ENCODE assay signal across 28 cellular contexts in genomic region chr16:77991701-77992100, GRCh38. TPM values are rescaled to one million over a fixed set of nuclear protein-coding genes. Genes with fewer than 3 reads are reported as not detected.
DNase-seq lines count a peak whose midpoint lies in the region; ATAC-seq and TF ChIP-seq lines count a peak whose summit lies in the region.
"Had no signal": no experiment of that assay in that cellular context is flagged by ENCODE, and none has a peak within 500 bp of the region (broad histone marks: within the 10 kb centered on the region; RNA-seq: fewer than 3 reads in every experiment).

No MANE protein-coding gene starts in this region.

- TF ChIP-seq CTCF in GM23338 (conservative IDR thresholded peaks at IDR 0.05; ENCODE audit: low read depth in 2 of 2) (no peak), WERI-Rb-1 (IDR thresholded peaks at IDR 0.05; ENCODE audit: low read depth, low read length) (no peak)

- H3K36me3 Mint-ChIP-seq in GM23338 (ENCODE audit: low read depth): peaks cover 58% of the 10 kb centered on the region

- peak overlapping the region; percentile 76 for H3K27ac ChIP-seq in GM23338 (ENCODE audit: low read depth)
- peak overlapping the region; percentile 99 for H3K27ac ChIP-seq in HUES6 (ENCODE audit: low read depth, low read length)
- peak overlapping the region; percentile 37 for H3K27ac ChIP-seq in WERI-Rb-1
- H3K27ac ChIP-seq: prostate gland, thyroid gland had no signal

- H3K9ac ChIP-seq in HUES6 (ENCODE audit: low read length): peak overlapping the region; percentile 86

- H3K27me3 ChIP-seq in GM23338 (ENCODE audit: insufficient read depth) (no peaks in the 10 kb centered on the region), HUES6 (ENCODE audit: control insufficient read depth, insufficient read depth, low read length) (no peaks in the 10 kb centered on the region), WERI-Rb-1 (ENCODE audit: insufficient read depth, low read depth, severe bottlenecking) (no peaks in the 10 kb centered on the region)
- H3K27me3 ChIP-seq: thyroid gland had no signal

- H3K36me3 ChIP-seq in GM23338 (ENCODE audit: insufficient read depth) (no peaks in the 10 kb centered on the region; the same call in 1 of the 2 replicates), HUES6 (ENCODE audit: control insufficient read depth, insufficient read depth, low read length) (no peaks in the 10 kb centered on the region), WERI-Rb-1 (no peaks in the 10 kb centered on the region)
- H3K36me3 ChIP-seq: prostate gland, thyroid gland had no signal

- H3K4me1 Mint-ChIP-seq in GM23338: peaks cover 30% of the 10 kb centered on the region

- no peak for DNase-seq in GM23338 (ENCODE audit: low spot score)
- peak; percentile 20 for DNase-seq in WERI-Rb-1
- DNase-seq in islet precursor cell: peak; percentile 75
- no peak for DNase-seq in anterior cingulate cortex (lab: John Stamatoyannopoulos, UW)
- no peak for DNase-seq in NCI-H1436 (lab: John Stamatoyannopoulos, UW)
- DNase-seq: activated CD8-positive, alpha-beta memory T cell treated with anti-CD3 and anti-CD28 coated beads for 24 hours; activated naive CD4-positive, alpha-beta T cell; activated T-cell treated with anti-CD3 and anti-CD28 coated beads, Interleukin-2, amount 50 U/mL, for 24 hours; amygdala; CD4-positive, alpha-beta T cell; central memory CD4-positive, alpha-beta T cell; dermis blood vessel endothelial cell; head of caudate nucleus; left ventricle myocardium superior; NCI-H1092; SIG-M5; stimulated activated CD4-positive, alpha-beta T cell treated with anti-CD3 and anti-CD28 coated beads, Interleukin-2, amount 100 ng/mL, for 48 hours; stimulated activated naive CD4-positive, alpha-beta T cell; thyroid gland had no signal

- no peak overlapping the region for H3K4me3 ChIP-seq in GM23338
- H3K4me3 ChIP-seq in HUES6 (ENCODE audit: low read depth, low read length): peak overlapping the region; percentile 13; the same call in 1 of the 2 replicates
- H3K4me3 ChIP-seq in WERI-Rb-1 (ENCODE audit: low read depth, low read length): no peak overlapping the region
- H3K4me3 ChIP-seq: prostate gland, thyroid gland had no signal

- H3K4me2 ChIP-seq in GM23338: no peak overlapping the region

- no peak for ATAC-seq in GM23338
- no peak for ATAC-seq in HG03520 (IDR thresholded peaks at IDR 0.05; ENCODE audit: unreplicated experiment)
- ATAC-seq: left ventricle myocardium superior, Panc1 had no signal

- no peaks in the 10 kb centered on the region for H3F3A ChIP-seq in GM23338 (replicated peaks; ENCODE audit: low read depth)

- no peak overlapping the region; the same call in 2 of the 3 replicates for H3K4me3 Mint-ChIP-seq in GM23338
- H3K4me3 Mint-ChIP-seq: activated T-cell treated with anti-CD3 and anti-CD28 coated beads, Interleukin-2, amount 50 U/mL, for 24 hours; CD4-positive, alpha-beta T cell had no signal

- no peaks in the 10 kb centered on the region for H3K79me2 ChIP-seq in GM23338 (replicated peaks; ENCODE audit: insufficient read depth)

- peaks cover under 1% of the 10 kb centered on the region; the same call in 1 of the 2 replicates for H3K9me2 ChIP-seq in GM23338 (ENCODE audit: insufficient read depth)

- H4K20me1 ChIP-seq in GM23338 (replicated peaks; ENCODE audit: insufficient read depth): no peaks in the 10 kb centered on the region

- peaks cover 65% of the 10 kb centered on the region for H3K9me3 Mint-ChIP-seq in GM23338

- peak overlapping the region; percentile 10; the same call in 1 of the 2 replicates for H3K27ac Mint-ChIP-seq in GM23338
- H3K27ac Mint-ChIP-seq: activated T-cell treated with anti-CD3 and anti-CD28 coated beads, Interleukin-2, amount 50 U/mL, for 24 hours; CD4-positive, alpha-beta T cell had no signal

- H3K4me1 ChIP-seq in GM23338 (ENCODE audit: insufficient read depth) (peaks cover 17% of the 10 kb centered on the region), HUES6 (ENCODE audit: control insufficient read depth, insufficient read depth, low read length) (peaks cover 42% of the 10 kb centered on the region)
- H3K4me1 ChIP-seq: prostate gland, thyroid gland had no signal

- H3K27me3 Mint-ChIP-seq in GM23338 (ENCODE audit: insufficient read depth, low read depth, poor library complexity): peaks cover 5% of the 10 kb centered on the region

- H2AFZ ChIP-seq in GM23338: no peak overlapping the region

- H3K9me3 ChIP-seq in HUES6 (ENCODE audit: control insufficient read depth, insufficient read depth, low read depth, low read length) (peaks cover 18% of the 10 kb centered on the region), WERI-Rb-1 (ENCODE audit: severe bottlenecking) (peaks cover 21% of the 10 kb centered on the region)
- H3K9me3 ChIP-seq: prostate gland, thyroid gland had no signal

TF ChIP-seq in GM23338, 12 proteins besides CTCF, POLR2A, EP300 and RAD21 (continues in another document):
- TF ChIP-seq POLR2AphosphoS5 (IDR thresholded peaks at IDR 0.05; ENCODE audit: low read depth): no peak
- TF ChIP-seq NANOG (IDR thresholded peaks at IDR 0.05; ENCODE audit: borderline replicate concordance): no peak
- TF ChIP-seq STAT1 (IDR thresholded peaks at IDR 0.05; ENCODE audit: unreplicated experiment): no peak
- TF ChIP-seq ZNF114 (CRISPR knock-in tag; IDR thresholded peaks at IDR 0.05): no peak
- TF ChIP-seq ZNF462 (CRISPR knock-in tag; IDR thresholded peaks at IDR 0.05): no peak

RNA-seq across cellular contexts. Expression of gene CLEC3A, which starts 30.6 kb away (rescaled TPM):
- not detected in 2 replicates for total RNA-seq in GM23338 (2014; rRNA removed; shearing (Covaris generic))
- polyA plus RNA-seq in GM23338 (2016; fragmentation: Nextera tagmentation; extraction: Ambion mirVana): not detected in 2 replicates
- total RNA-seq: CD4-positive, alpha-beta T cell; dermis blood vessel endothelial cell; endothelial cell of umbilical vein; HT1080; left ventricle myocardium superior; LHCN-M2; mononuclear cell; skeletal muscle tissue; thyroid gland had no signal
- polyA plus RNA-seq: endothelial cell of umbilical vein had no signal

Comparison
In these comparisons a context has a peak if more than half of its experiments do, and no peak if none do; other contexts are left out.
1. DNase-seq: peak in WERI-Rb-1 (single experiment) and islet precursor cell (single experiment); none in GM23338 (single experiment), anterior cingulate cortex (0 of 58) and NCI-H1436 (single experiment).
2. H3K27ac ChIP-seq: peak in every context shown above with its lines; median percentile 99 in HUES6; 76 in GM23338; 37 in WERI-Rb-1.